ENCODE assay signal across 7 cellular contexts in genomic region chr2:85604568-85605339, GRCh38. TPM values are rescaled to one million over a fixed set of nuclear protein-coding genes. Genes with fewer than 3 reads are reported as not detected.
DNase-seq lines count a peak whose midpoint lies in the region; ATAC-seq and TF ChIP-seq lines count a peak whose summit lies in the region.
"Had no signal": no experiment of that assay in that cellular context is flagged by ENCODE, and none has a peak within 500 bp of the region (broad histone marks: within the 10 kb centered on the region; RNA-seq: fewer than 3 reads in every experiment).

No MANE protein-coding gene starts in this region.

- TF ChIP-seq CTCF in CD14-positive monocyte (IDR thresholded peaks at IDR 0.05) (no peak), lung (IDR thresholded peaks at IDR 0.05; ENCODE audit: control extremely low read depth, extremely low read depth) (no peak)

- no peak overlapping the region for H3K4me3 Mint-ChIP-seq in CD14-positive monocyte
- no peak overlapping the region for H3K4me3 Mint-ChIP-seq in activated naive CD8-positive, alpha-beta T cell treated with anti-CD3 and anti-CD28 coated beads for 36 hours

- intact Hi-C loops in CD14-positive monocyte (cut with micrococcal nuclease) = loop anchor here (5.0 kb wide), 2 partner anchors 37 to 42 kb away; partner anchors contain the start of gene GGCX (in 1 of the 2)

- H3K36me3 ChIP-seq in lung (ENCODE audit: control insufficient read depth in 2 of 2, insufficient read depth in 2 of 2, low read length in 2 of 2) = peaks cover 0 to 19% of the 10 kb centered on the region in 2 donors

- H3K4me3 ChIP-seq in lung = no peak overlapping the region

- 55 to 57% methylated on average over 6 of the region's 6 CpGs for WGBS in lung, 2 donors

- peaks cover 28 to 33% of the 10 kb centered on the region in 2 donors for H3K36me3 Mint-ChIP-seq in CD14-positive monocyte
- peaks cover 10% of the 10 kb centered on the region for H3K36me3 Mint-ChIP-seq in activated naive CD8-positive, alpha-beta T cell treated with anti-CD3 and anti-CD28 coated beads for 36 hours

- H3K4me1 Mint-ChIP-seq in CD14-positive monocyte = peaks cover 46% of the 10 kb centered on the region
- peaks cover 29% of the 10 kb centered on the region for H3K4me1 Mint-ChIP-seq in activated naive CD8-positive, alpha-beta T cell treated with anti-CD3 and anti-CD28 coated beads for 36 hours

- peaks cover under 1 to 4% (median 3%) of the 10 kb centered on the region in 3 donors for H3K27me3 Mint-ChIP-seq in CD14-positive monocyte (ENCODE audit: low read depth in 3 of 3)
- H3K27me3 Mint-ChIP-seq in activated naive CD8-positive, alpha-beta T cell treated with anti-CD3 and anti-CD28 coated beads for 36 hours = no peaks in the 10 kb centered on the region

- H3K27me3 ChIP-seq in lung (ENCODE audit: control insufficient read depth, insufficient read depth) = no peaks in the 10 kb centered on the region

- H3K9me3 Mint-ChIP-seq in CD14-positive monocyte = no peaks in the 10 kb centered on the region
- H3K9me3 Mint-ChIP-seq in activated naive CD8-positive, alpha-beta T cell treated with anti-CD3 and anti-CD28 coated beads for 36 hours = no peaks in the 10 kb centered on the region

- H3K27ac ChIP-seq in lung (ENCODE audit: low read depth in 1 of 2, low read length in 1 of 2) = peak overlapping the region; percentile 42 to 88

- DNase-seq in CD14-positive monocyte (ENCODE audit: low spot score) = peak; percentile 22
- DNase-seq in activated naive CD8-positive, alpha-beta T cell treated with anti-CD3 and anti-CD28 coated beads for 36 hours = no peak
- no peak for DNase-seq in lung (ENCODE audit: low spot score)
- DNase-seq in superior temporal gyrus (ENCODE audit: extremely low spot score) = no peak
- DNase-seq: T-helper 2 cell had no signal

- no peak overlapping the region for H3K27ac Mint-ChIP-seq in CD14-positive monocyte
- peak overlapping the region; percentile 45 for H3K27ac Mint-ChIP-seq in activated naive CD8-positive, alpha-beta T cell treated with anti-CD3 and anti-CD28 coated beads for 36 hours

- ATAC-seq in lung (ENCODE audit: insufficient read depth, low FRiP score) (no peak), HG02623 (IDR thresholded peaks at IDR 0.05; ENCODE audit: unreplicated experiment) (no peak), HG03025 (IDR thresholded peaks at IDR 0.05; ENCODE audit: low FRiP score, unreplicated experiment) (no peak)

- H3K9me3 ChIP-seq in lung (ENCODE audit: control insufficient read depth in 2 of 2, insufficient read depth in 1 of 2, low read length in 1 of 2) = no peaks in the 10 kb centered on the region

- peaks cover 10 to 18% of the 10 kb centered on the region in 2 donors for H3K4me1 ChIP-seq in lung (ENCODE audit: control insufficient read depth in 2 of 2, insufficient read depth in 2 of 2, low read length in 2 of 2)

RNA-seq across cellular contexts. Expression of gene TMEM150A, which starts 2.3 kb away (rescaled TPM):
- polyA plus RNA-seq in CD14-positive monocyte = 10 to 100 TPM; 24.7 to 26.6 TPM
- total RNA-seq in activated naive CD8-positive, alpha-beta T cell treated with anti-CD3 and anti-CD28 coated beads for 36 hours = 1 to 10 TPM; 2.4 to 3.4 TPM
- total RNA-seq in lung = 10 to 100 TPM; 10.2 to 29.0 TPM
- polyA plus RNA-seq in lung = 10 to 100 TPM; 34.5 to 48.6 TPM

RNA-seq across cellular contexts. Expression of gene C2orf68, which starts 7.1 kb away (rescaled TPM):
- polyA plus RNA-seq in CD14-positive monocyte = 10 to 100 TPM; 24.2 to 30.7 TPM
- 10 to 100 TPM; 23.1 to 25.0 TPM for total RNA-seq in activated naive CD8-positive, alpha-beta T cell treated with anti-CD3 and anti-CD28 coated beads for 36 hours
- 10 to 100 TPM; 38.4 to 43.0 TPM for total RNA-seq in lung
- 10 to 100 TPM; 23.2 to 51.9 TPM for polyA plus RNA-seq in lung

RNA-seq across cellular contexts. Expression of gene RNF181, which starts 9.2 kb away (rescaled TPM):
- polyA plus RNA-seq in CD14-positive monocyte (100 to 1,000 TPM; 382 to 475 TPM), lung (100 to 1,000 TPM; 265 to 296 TPM)
- 100 to 1,000 TPM in 1 of 2 experiments, 10 to 100 TPM in 1; 90.9 to 104 TPM for total RNA-seq in activated naive CD8-positive, alpha-beta T cell treated with anti-CD3 and anti-CD28 coated beads for 36 hours
- total RNA-seq in lung = 100 to 1,000 TPM in 1 of 2 donors, 10 to 100 TPM in 1; 90.2 to 105 TPM

RNA-seq across cellular contexts. Expression of gene USP39, which starts 11.2 kb away (rescaled TPM):
- 10 to 100 TPM; 48.0 to 48.3 TPM for polyA plus RNA-seq in CD14-positive monocyte
- total RNA-seq in activated naive CD8-positive, alpha-beta T cell treated with anti-CD3 and anti-CD28 coated beads for 36 hours = 100 to 1,000 TPM in 1 of 2 experiments, 10 to 100 TPM in 1; 97.9 to 109 TPM
- total RNA-seq in lung = 10 to 100 TPM; 40.9 to 42.9 TPM
- polyA plus RNA-seq in lung = 10 to 100 TPM; 29.9 to 42.1 TPM

RNA-seq across cellular contexts. Expression of gene VAMP5, which starts 20.5 kb away (rescaled TPM):
- polyA plus RNA-seq in CD14-positive monocyte (100 to 1,000 TPM; 171 to 251 TPM), lung (100 to 1,000 TPM in 1 of 2 donors, 10 to 100 TPM in 1; 77.3 to 165 TPM)
- 10 to 100 TPM; 27.9 to 29.3 TPM for total RNA-seq in activated naive CD8-positive, alpha-beta T cell treated with anti-CD3 and anti-CD28 coated beads for 36 hours
- 10 to 100 TPM; 18.5 to 68.8 TPM for total RNA-seq in lung
